Comparison of ENCODE assay signal across 2 cellular contexts in genomic region chr3:39387411-39387975, GRCh38.
TF ChIP-seq lines count a peak whose summit lies in the region.

No MANE protein-coding gene starts in this region.

TF ChIP-seq in GM23338, 12 proteins besides CTCF, POLR2A, EP300 and RAD21:
- TF ChIP-seq POLR2AphosphoS5 (IDR thresholded peaks at IDR 0.05; ENCODE audit: low read depth) (no peak), REST (IDR thresholded peaks at IDR 0.05; ENCODE audit: unreplicated experiment) (no peak), STAT1 (IDR thresholded peaks at IDR 0.05; ENCODE audit: unreplicated experiment) (no peak)
TF ChIP-seq in GM23338: peak in this region for 0.

TF ChIP-seq in SK-N-SH, 30 proteins besides CTCF, POLR2A, EP300 and RAD21:
- TF ChIP-seq RFX5 (IDR thresholded peaks at IDR 0.05; ENCODE audit: low read length) (no peak), RXRA (IDR thresholded peaks at IDR 0.05; ENCODE audit: borderline replicate concordance, low read depth) (no peak), FOXJ3 (CRISPR knock-in tag; IDR thresholded peaks at IDR 0.05) (no peak), IRF3 (IDR thresholded peaks at IDR 0.05; ENCODE audit: low read depth, low read length) (no peak), EZH2phosphoT487 (IDR thresholded peaks at IDR 0.05; ENCODE audit: borderline replicate concordance, low read depth) (no peak), NFIC (IDR thresholded peaks at IDR 0.05; ENCODE audit: borderline replicate concordance) (no peak), POLR2AphosphoS5 (IDR thresholded peaks at IDR 0.05; ENCODE audit: low read depth, low read length) (no peak), PBX3 (IDR thresholded peaks at IDR 0.05) (no peak), NRF1 (IDR thresholded peaks at IDR 0.05; ENCODE audit: low read depth, low read length) (no peak), TEAD4 (IDR thresholded peaks at IDR 0.05; ENCODE audit: borderline replicate concordance, insufficient read depth) (no peak), SIN3A (IDR thresholded peaks at IDR 0.05; ENCODE audit: borderline replicate concordance, low read depth, low read length) (no peak), GATA2 (CRISPR knock-in tag; IDR thresholded peaks at IDR 0.05) (no peak), RCOR1 (IDR thresholded peaks at IDR 0.05; ENCODE audit: low read length) (no peak), CHD2 (IDR thresholded peaks at IDR 0.05; ENCODE audit: low read length, partially characterized antibody) (no peak), GABPA (IDR thresholded peaks at IDR 0.05; ENCODE audit: low read depth) (no peak), JUND (IDR thresholded peaks at IDR 0.05) (no peak), SMC3 (IDR thresholded peaks at IDR 0.05; ENCODE audit: low read depth, low read length) (no peak), USF2 (IDR thresholded peaks at IDR 0.05; ENCODE audit: borderline replicate concordance, low read depth, low read length) (no peak), YY1 (IDR thresholded peaks at IDR 0.05; ENCODE audit: low read depth) (no peak), FOXM1 (IDR thresholded peaks at IDR 0.05; ENCODE audit: low read depth) (no peak)
